7 cellular contexts compared by ENCODE assay signal in the genomic region with DNA sequence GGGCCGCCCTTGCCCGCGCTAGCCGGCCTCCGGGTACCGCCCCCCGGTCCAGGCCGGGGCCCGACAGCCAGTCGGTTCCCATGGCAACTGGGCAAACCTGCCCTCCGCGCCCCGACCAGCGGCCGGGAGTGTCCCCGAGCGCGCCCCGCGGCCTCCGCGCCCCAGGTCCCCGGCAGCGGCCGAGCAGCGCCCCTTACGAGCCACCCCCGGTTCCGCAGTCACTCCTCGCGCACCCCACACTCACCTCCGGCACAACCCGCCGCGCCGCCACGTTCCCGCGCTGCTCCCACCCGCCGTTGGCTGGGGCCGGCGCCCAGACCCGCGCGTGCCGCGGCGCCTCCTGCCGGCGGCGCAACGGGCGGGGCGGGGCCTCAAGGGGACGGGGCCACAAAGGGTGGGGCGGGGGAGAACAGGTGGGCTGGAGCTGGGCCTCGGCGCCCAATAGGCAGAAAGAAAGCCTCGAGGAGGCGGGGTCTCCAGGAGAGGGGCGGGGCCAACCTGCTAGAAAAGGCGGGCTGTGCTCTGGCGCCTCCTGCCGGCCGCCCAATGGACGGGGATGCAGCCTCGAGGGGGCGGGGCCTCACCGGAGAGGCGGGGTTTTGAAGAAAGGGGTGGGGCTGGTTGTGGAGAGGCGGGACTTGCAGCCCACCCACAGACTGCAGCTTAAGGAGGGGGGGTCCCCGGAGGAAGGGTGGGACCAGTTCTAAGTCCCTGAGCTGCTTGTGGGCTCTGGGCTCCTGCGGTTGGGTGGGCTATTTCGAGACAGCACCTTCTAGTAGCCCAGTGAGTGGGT. TPM values are rescaled to one million over a fixed set of nuclear protein-coding genes. Genes with fewer than 3 reads are reported as not detected.
DNase-seq lines count a peak whose midpoint lies in the region; ATAC-seq, FAIRE-seq and TF ChIP-seq lines count a peak whose summit lies in the region.

A gene with protein sequence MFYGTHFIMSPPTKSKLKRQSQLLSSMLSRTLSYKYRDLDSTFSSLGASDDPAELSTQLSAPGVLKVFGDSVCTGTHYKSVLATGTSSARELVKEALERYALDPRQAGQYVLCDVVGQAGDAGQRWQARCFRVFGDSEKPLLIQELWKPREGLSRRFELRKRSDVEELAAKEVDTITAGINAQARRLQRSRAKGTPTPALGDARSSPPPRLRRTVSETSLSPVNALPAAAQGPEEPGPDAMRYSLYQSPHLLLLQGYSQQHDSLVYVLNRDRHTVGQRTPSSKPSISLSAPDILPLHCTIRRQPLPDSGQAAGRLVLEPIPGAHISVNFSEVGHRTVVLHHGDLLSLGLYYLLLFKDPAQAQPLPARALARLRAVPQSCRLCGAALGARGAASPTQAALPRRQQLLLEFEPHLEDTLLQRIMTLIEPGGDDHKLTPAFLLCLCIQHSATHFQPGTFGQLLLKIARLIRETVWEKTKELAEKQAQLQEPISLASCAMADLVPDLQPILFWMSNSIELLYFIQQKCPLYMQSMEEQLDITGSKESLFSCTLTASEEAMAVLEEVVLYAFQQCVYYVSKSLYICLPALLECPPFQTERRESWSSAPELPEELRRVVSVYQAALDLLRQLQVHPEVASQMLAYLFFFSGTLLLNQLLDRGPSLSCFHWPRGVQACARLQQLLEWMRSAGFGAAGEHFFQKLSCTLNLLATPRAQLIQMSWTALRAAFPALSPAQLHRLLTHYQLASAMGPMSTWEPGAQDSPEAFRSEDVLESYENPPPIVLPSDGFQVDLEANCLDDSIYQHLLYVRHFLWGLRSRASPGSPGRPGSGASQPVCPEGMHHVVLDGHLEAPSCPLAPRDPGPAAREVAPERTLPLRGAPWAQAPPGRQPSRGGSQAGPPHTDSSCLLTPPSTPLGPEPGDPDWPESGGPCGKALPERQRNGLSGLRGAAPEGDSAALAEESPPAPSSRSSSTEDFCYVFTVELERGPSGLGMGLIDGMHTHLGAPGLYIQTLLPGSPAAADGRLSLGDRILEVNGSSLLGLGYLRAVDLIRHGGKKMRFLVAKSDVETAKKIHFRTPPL (minus strand): TSS at position 365 of the 793 bp plus-strand sequence. CDS start 5,577 bp downstream, outside the sequence.

- POLR2A ChIA-PET in H1 (lab: Charles Lee; ENCODE audit: partially characterized antibody), result interaction anchor here (0.9 to 1.5 kb wide), 5 partner anchors 11 to 90 kb away, joined by 3 to 5 read pairs (median 4); no protein-coding TSS in a partner anchor

- H2BK120ac ChIP-seq in H1 (replicated peaks; ENCODE audit: low read depth, low read length) (no peak within 1 kb of the TSS), mesendoderm (ENCODE audit: low read depth, low read length) (no peak within 1 kb of the TSS)

- no peak for TF ChIP-seq EP300 in H1 (IDR thresholded peaks at IDR 0.05; ENCODE audit: borderline replicate concordance in 1 of 2, low read depth in 2 of 2, low read length in 2 of 2)

- no peak within 1 kb of the TSS for H2BK5ac ChIP-seq in H1 (ENCODE audit: low read depth, low read length)
- no peak within 1 kb of the TSS for H2BK5ac ChIP-seq in mesendoderm (ENCODE audit: low read length)

- H3K79me2 ChIP-seq in H1 (ENCODE audit: control insufficient read depth in 1 of 2, insufficient read depth in 2 of 2, low read length in 2 of 2), result no peaks in the 10 kb centered on the region
- H3K79me2 ChIP-seq in mesendoderm (ENCODE audit: control insufficient read depth, insufficient read depth, low read length), result no peaks in the 10 kb centered on the region

- H4K20me1 ChIP-seq in H1 (replicated peaks in 1 of 2; ENCODE audit: control insufficient read depth in 1 of 2, insufficient read depth in 2 of 2, low read length in 2 of 2), result no peaks in the 10 kb centered on the region

- ATAC-seq in GM18505 (IDR thresholded peaks at IDR 0.05; ENCODE audit: unreplicated experiment) (peak; percentile 89), HG03432 (IDR thresholded peaks at IDR 0.05; ENCODE audit: unreplicated experiment) (peak; percentile 83)

- H4K8ac ChIP-seq in H1 (ENCODE audit: extremely low read depth, insufficient read depth, low read length), result no peak within 1 kb of the TSS
- no peak within 1 kb of the TSS for H4K8ac ChIP-seq in mesendoderm (ENCODE audit: low read depth, low read length)

- peak; percentile 75 to 81 (median 78) for TF ChIP-seq CTCF in H1 (IDR thresholded peaks at IDR 0.05; ENCODE audit: control extremely low read depth in 1 of 3, insufficient read depth in 1 of 3, low read depth in 1 of 3, low read length in 3 of 3)

- peak within 1 kb of the TSS in 1 of 4 experiments; percentile 42; a peak in 2 of 7 replicates for H3K9ac ChIP-seq in H1 (replicated peaks in 1 of 4; ENCODE audit: extremely low read depth in 1 of 4, low read depth in 3 of 4, low read length in 3 of 4)
- peak within 1 kb of the TSS; percentile 68 for H3K9ac ChIP-seq in mesendoderm (ENCODE audit: low read length)

- no peak within 1 kb of the TSS for H4K91ac ChIP-seq in H1 (replicated peaks; ENCODE audit: insufficient read length, low read length)

- H2BK12ac ChIP-seq in H1 (ENCODE audit: low read depth, low read length), result no peak within 1 kb of the TSS

- H3K4me1 ChIP-seq in H1 (replicated peaks in 1 of 4; ENCODE audit: control insufficient read depth in 3 of 4, insufficient read depth in 4 of 4, low read length in 3 of 4) (peaks cover 0 to 5% (median 2%) of the 10 kb centered on the region in 4 experiments; a peak in 3 of 7 replicates), mesendoderm (ENCODE audit: control insufficient read depth, low read depth, low read length) (no peaks in the 10 kb centered on the region)

- H3K18ac ChIP-seq in H1 (ENCODE audit: extremely low read depth, low read length) (no peak within 1 kb of the TSS; the same call in 1 of the 2 replicates), mesendoderm (ENCODE audit: low read length) (peak within 1 kb of the TSS; percentile 91)

- no peak for FAIRE-seq in H1 (lab: Jason Lieb, UNC)

- H3K4me2 ChIP-seq in H1 (ENCODE audit: insufficient read depth in 1 of 2, low read depth in 2 of 2, low read length in 2 of 2), result peak within 1 kb of the TSS; percentile 98
- peak within 1 kb of the TSS; percentile 73 for H3K4me2 ChIP-seq in mesendoderm (ENCODE audit: low read length)

- H3K23ac ChIP-seq in H1 (ENCODE audit: insufficient read length) (no peak within 1 kb of the TSS), mesendoderm (ENCODE audit: low read length) (no peak within 1 kb of the TSS)

- 10% methylated on average over 24 of the region's 75 CpGs; no CpG with 5 or more reads in 1 of the 2 experiments for WGBS in H1 (ENCODE audit: extremely low coverage in 1 of 2, insufficient coverage in 1 of 2, insufficient read length in 1 of 2, insufficient replicate concordance in 2 of 2, low coverage in 1 of 2, low lambda C conversion rate in 2 of 2, missing lambda C conversion rate in 1 of 2), 2 experiments
- no CpG with 5 or more reads among the region's 75 CpGs for WGBS in mesendoderm (ENCODE audit: extremely low coverage, insufficient coverage, low lambda C conversion rate)

- no peaks in the 10 kb centered on the region for H3K9me3 ChIP-seq in H1 (ENCODE audit: insufficient read depth in 2 of 2, low read depth in 1 of 2, low read length in 1 of 2)

- no peak within 1 kb of the TSS for H3K14ac ChIP-seq in H1 (ENCODE audit: insufficient read length)

- H3K27me3 ChIP-seq in H1 (replicated peaks in 1 of 4; ENCODE audit: control insufficient read depth in 3 of 4, extremely low read depth in 1 of 4, insufficient read depth in 3 of 4, low read length in 3 of 4) (peaks cover 0 to 9% (median 2%) of the 10 kb centered on the region in 4 experiments; a peak in 2 of 7 replicates), mesendoderm (ENCODE audit: insufficient read depth, low read length, poor library complexity) (no peaks in the 10 kb centered on the region)

- H3K4me3 ChIP-seq in H1 (ENCODE audit: extremely low read depth in 1 of 4, insufficient read depth in 2 of 4, low read depth in 3 of 4, low read length in 4 of 4) (peak within 1 kb of the TSS; percentile 41 to 63 (median 56)), mesendoderm (ENCODE audit: low read length) (peak within 1 kb of the TSS; percentile 40)

- H2AFZ ChIP-seq in H1 (ENCODE audit: low read length), result 0 out of 2 replicates have a peak within 1 kb of the TSS, but pooled peaks have one; percentile 89

- H3K79me1 ChIP-seq in H1 (ENCODE audit: low read depth, low read length) (no peaks in the 10 kb centered on the region), mesendoderm (ENCODE audit: low read length) (no peaks in the 10 kb centered on the region)

- TF ChIP-seq POLR2A in GM18505 (IDR thresholded peaks at IDR 0.05; ENCODE audit: borderline replicate concordance, extremely low read depth, insufficient read depth, insufficient read length), result no peak
- no peak for TF ChIP-seq POLR2A in H1 (IDR thresholded peaks at IDR 0.05; ENCODE audit: control extremely low read depth in 1 of 2, low read depth in 2 of 2, low read length in 2 of 2)

- no peak within 1 kb of the TSS for H3K4ac ChIP-seq in H1 (replicated peaks; ENCODE audit: insufficient read length, low read depth, low read length)
- no peak within 1 kb of the TSS for H3K4ac ChIP-seq in mesendoderm (ENCODE audit: low read depth, low read length)

- H4K5ac ChIP-seq in H1 (ENCODE audit: insufficient read length, low read depth, low read length), result no peak within 1 kb of the TSS
- H4K5ac ChIP-seq in mesendoderm (ENCODE audit: low read length), result no peak within 1 kb of the TSS

- H3K27ac ChIP-seq in H1 (ENCODE audit: low read depth, low read length), result no peak within 1 kb of the TSS
- H3K27ac ChIP-seq in mesendoderm (ENCODE audit: low read depth, low read length), result no peak within 1 kb of the TSS

- peak; percentile 74 for DNase-seq in NCI-H748 treated with DMSO at 0.1 percent for 48 hours (lab: John Stamatoyannopoulos, UW)
- DNase-seq in activated CD8-positive, alpha-beta memory T cell treated with anti-CD3 and anti-CD28 coated beads, Interleukin-2, amount 50 U/mL, for 24 hours (ENCODE audit: extremely low read depth), result peak; percentile 76
- peak; percentile 84 to 99 for DNase-seq in H1 (ENCODE audit: low read depth in 1 of 2, low spot score in 2 of 2)
- DNase-seq in mesendoderm, result peak; percentile 96
- peak; percentile 60 for DNase-seq in stimulated activated CD8-positive, alpha-beta memory T cell treated with anti-CD3 and anti-CD28 coated beads, Interleukin-12 subunit alpha, Interleukin-12 subunit beta, amount 100 ng/mL, for 4 hours (ENCODE audit: low read depth)

- H2BK15ac ChIP-seq in H1 (ENCODE audit: low read length) (no peak within 1 kb of the TSS), mesendoderm (replicated peaks; ENCODE audit: low read depth) (no peak within 1 kb of the TSS)

- CTCF ChIA-PET in H1 (lab: Charles Lee; ENCODE audit: partially characterized antibody), result interaction anchor here (0.7 to 4.8 kb wide), 34 partner anchors 9 to 206 kb away, joined by 3 to 47 read pairs (median 4); a partner anchor contains a TSS

- peak; percentile 62 to 67 for TF ChIP-seq RAD21 in H1 (IDR thresholded peaks at IDR 0.05 in 1 of 2, conservative IDR thresholded peaks at IDR 0.05 in 1 of 2; ENCODE audit: low read depth in 2 of 2, low read length in 2 of 2)

- H3K36me3 ChIP-seq in H1 (ENCODE audit: control insufficient read depth in 2 of 4, insufficient read depth in 4 of 4, low read length in 3 of 4) (no peaks in the 10 kb centered on the region), mesendoderm (ENCODE audit: control insufficient read depth, insufficient read depth, low read length) (no peaks in the 10 kb centered on the region)

- no peak within 1 kb of the TSS for H2AK5ac ChIP-seq in H1 (ENCODE audit: low read depth, low read length)
- no peak within 1 kb of the TSS for H2AK5ac ChIP-seq in mesendoderm (ENCODE audit: low read length)

- H3K23me2 ChIP-seq in H1 (ENCODE audit: low read depth, low read length), result peaks cover 11% of the 10 kb centered on the region; the same call in 1 of the 2 replicates

- H2BK20ac ChIP-seq in H1 (ENCODE audit: low read length), result no peak within 1 kb of the TSS

- H3K56ac ChIP-seq in H1 (replicated peaks; ENCODE audit: insufficient read length, low read depth, low read length), result no peak within 1 kb of the TSS
- H3K56ac ChIP-seq in mesendoderm (ENCODE audit: low read length), result peak within 1 kb of the TSS; percentile 85

RNA-seq across cellular contexts. Expression of the gene that starts here (rescaled TPM):
- 5.0 and 5.4 TPM in 2 replicates for total RNA-seq in H1 (2021; fragmentation: NEBNext Ultra II Directional; extraction: Animal tissue kit (Norgen Biotek cat#: 25700))
- 5.4 and 7.6 TPM in 2 replicates for polyA plus RNA-seq in H1 (2011; rRNA removed)
- polyA plus RNA-seq in H1 (2011; cell fraction: cytosol; rRNA removed), result 5.5 TPM
- 7.6 TPM for polyA plus RNA-seq in H1 (2011; cell fraction: nucleus; rRNA removed)
- polyA plus RNA-seq in H1 (2012, experiment 1 of 2), result 3.2 to 5.1 TPM (median 4.1 TPM) in 4 replicates
- polyA plus RNA-seq in H1 (2012, experiment 2 of 2), result 2.9 TPM
- 2.5 TPM for polyA plus RNA-seq in H1 (2013, experiment 1 of 2)
- 2.9 TPM for polyA plus RNA-seq in H1 (2013, experiment 2 of 2)
- polyA minus RNA-seq in H1 (2011; rRNA and poly(A)+ RNA removed), result 3.6 and 4.1 TPM in 2 replicates
- polyA minus RNA-seq in H1 (2011; cell fraction: cytosol; rRNA and poly(A)+ RNA removed), result 5.1 TPM
- 4.3 TPM for polyA minus RNA-seq in H1 (2011; cell fraction: nucleus; rRNA and poly(A)+ RNA removed)
- polyA plus RNA-seq in mesendoderm (2013, experiment 1 of 2), result 1.6 TPM
- 1.4 TPM for polyA plus RNA-seq in mesendoderm (2013, experiment 2 of 2)
